8 cellular contexts compared by ENCODE assay signal in genomic region chr2:74032909-74033261, GRCh38.
A peak's percentile ranks its signal among the peaks of the same experiment; 100 is the strongest.
DNase-seq lines count a peak whose midpoint lies in the region; ATAC-seq lines count a peak whose summit lies in the region.

No MANE protein-coding gene starts in this region.

- H3K27me3 Mint-ChIP-seq in effector memory CD8-positive, alpha-beta T cell, result no peaks in the 10 kb centered on the region

- DNase-seq in effector memory CD8-positive, alpha-beta T cell, result no peak
- DNase-seq in DMS114 treated with DMSO at 0.1 percent for 48 hours (lab: John Stamatoyannopoulos, UW; ENCODE audit: unreplicated experiment) (no peak), SIG-M5 (lab: John Stamatoyannopoulos, UW) (no peak), head of caudate nucleus (no peak), amniotic stem cell (lab: John Stamatoyannopoulos, UW) (no peak)

- peaks cover 52 to 65% of the 10 kb centered on the region in 2 donors for H3K4me1 Mint-ChIP-seq in effector memory CD8-positive, alpha-beta T cell (ENCODE audit: low read depth in 2 of 2)

- peak overlapping the region; percentile 89 to 92 for H3K27ac Mint-ChIP-seq in effector memory CD8-positive, alpha-beta T cell

- intact Hi-C loops in head of caudate nucleus (cut with DNase I), result no loop called here

- ATAC-seq in GM19468 (IDR thresholded peaks at IDR 0.05; ENCODE audit: extremely low read depth, unreplicated experiment) (peak; percentile 10), HG03378 (IDR thresholded peaks at IDR 0.05; ENCODE audit: unreplicated experiment) (peak; percentile 23)
- peak; percentile 0 for ATAC-seq in effector memory CD8-positive, alpha-beta T cell (replicated peaks)

- peak overlapping the region; percentile 46; the same call in 1 of the 2 replicates for H3K4me3 ChIP-seq in GM08714 (ENCODE audit: low read length)

- H3K4me3 Mint-ChIP-seq in effector memory CD8-positive, alpha-beta T cell, result peak overlapping the region; percentile 77 to 84

- H3K9me3 Mint-ChIP-seq in effector memory CD8-positive, alpha-beta T cell, result no peaks in the 10 kb centered on the region

- H3K36me3 Mint-ChIP-seq in effector memory CD8-positive, alpha-beta T cell (ENCODE audit: insufficient read depth), result peaks cover 12% of the 10 kb centered on the region
